Comparison of ENCODE assay signal across 27 cellular contexts in the genomic region with DNA sequence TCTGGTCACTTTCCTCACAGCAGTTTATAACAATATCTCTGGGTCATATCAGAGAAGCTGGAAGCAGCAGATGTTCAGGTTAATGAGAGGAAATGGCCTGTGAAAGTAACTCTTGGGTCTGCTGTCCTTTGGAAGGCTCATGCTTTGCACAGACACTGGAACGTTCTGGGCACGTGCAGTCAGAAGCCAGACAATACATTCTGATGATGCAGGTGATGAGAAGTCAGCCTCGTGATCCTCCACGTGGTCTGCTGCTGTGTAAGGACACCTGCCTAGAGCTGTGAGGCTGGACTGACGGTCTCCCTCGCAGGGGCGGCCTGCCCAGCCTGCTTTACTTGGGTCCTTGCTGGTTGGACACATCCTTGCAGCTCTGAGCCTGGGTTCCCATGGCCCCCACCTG. TPM values are rescaled to one million over a fixed set of nuclear protein-coding genes. Genes with fewer than 3 reads are reported as not detected.
A peak's percentile ranks its signal among the peaks of the same experiment; 100 is the strongest.
DNase-seq lines count a peak whose midpoint lies in the region; ATAC-seq and TF ChIP-seq lines count a peak whose summit lies in the region.
"Had no signal": no experiment of that assay in that cellular context is flagged by ENCODE, and none has a peak within 500 bp of the region (broad histone marks: within the 10 kb centered on the region; RNA-seq: fewer than 3 reads in every experiment).

No MANE protein-coding gene starts in this region.

- H3K27me3 Mint-ChIP-seq in memory B cell, result no peaks in the 10 kb centered on the region
- H3K27me3 Mint-ChIP-seq: activated CD4-positive, alpha-beta memory T cell treated with anti-CD3 and anti-CD28 coated beads, Interleukin-2, amount 10 ng/mL, durations not matched to agents 7 days and 5 days; T-cell had no signal

- peaks cover 15 to 49% of the 10 kb centered on the region in 2 donors for H3K4me1 ChIP-seq in adrenal gland (replicated peaks in 1 of 2)

- no peak overlapping the region for H3K4me3 Mint-ChIP-seq in memory B cell
- H3K4me3 Mint-ChIP-seq: activated CD4-positive, alpha-beta memory T cell treated with anti-CD3 and anti-CD28 coated beads, Interleukin-2, amount 10 ng/mL, durations not matched to agents 7 days and 5 days; stimulated activated effector memory CD8-positive, alpha-beta T cell treated with anti-CD3 and anti-CD28 coated beads, Interleukin-12 subunit alpha, Interleukin-12 subunit beta, amount 100 ng/mL, for 72 hours; T-cell had no signal

- TF ChIP-seq CTCF in C4-2B (conservative IDR thresholded peaks at IDR 0.05), result no peak
- TF ChIP-seq CTCF in adrenal gland (IDR thresholded peaks at IDR 0.05), result no peak
- TF ChIP-seq CTCF in GM10248 (IDR thresholded peaks at IDR 0.05; ENCODE audit: control extremely low read depth, extremely low read depth, low read depth, missing control alignments), result no peak

- H3K27ac ChIP-seq in C4-2B, result peak overlapping the region; percentile 77
- peak overlapping the region in 3 of 5 donors; percentile 10 to 66 (median 62) for H3K27ac ChIP-seq in adrenal gland
- H3K27ac ChIP-seq: HL-60, PC-9, prostate gland had no signal

- CTCF ChIA-PET in GM10248 (lab: Yijun Ruan, JAX), result interaction anchor here (0.7 to 1.5 kb wide), 4 partner anchors 8 to 117 kb away, joined by 3 to 6 read pairs (median 4); no protein-coding TSS in a partner anchor
- CTCF ChIA-PET in HEK293T (lab: Yijun Ruan, JAX), result no interaction called here

- H3K9me3 Mint-ChIP-seq in memory B cell, result no peaks in the 10 kb centered on the region
- H3K9me3 Mint-ChIP-seq: activated CD4-positive, alpha-beta memory T cell treated with anti-CD3 and anti-CD28 coated beads, Interleukin-2, amount 10 ng/mL, durations not matched to agents 7 days and 5 days; stimulated activated effector memory CD8-positive, alpha-beta T cell treated with anti-CD3 and anti-CD28 coated beads, Interleukin-12 subunit alpha, Interleukin-12 subunit beta, amount 100 ng/mL, for 72 hours; T-cell had no signal

- H3K4me1 Mint-ChIP-seq in memory B cell, result peaks cover 2% of the 10 kb centered on the region

- no peak for TF ChIP-seq POLR2A in adrenal gland (IDR thresholded peaks at IDR 0.05)

- POLR2A ChIA-PET in GM10248 (lab: Yijun Ruan, JAX), result no interaction called here
- POLR2A ChIA-PET in HEK293T (lab: Yijun Ruan, JAX), result interaction anchor here (0.9 kb wide), 1 partner anchor 10 kb away, joined by 3 read pairs; no protein-coding TSS in a partner anchor

- DNase-seq in H7 (peak; percentile 13), adrenal gland (peak in 5 of 7 donors; percentile 10 to 89 (median 23)), memory B cell (ENCODE audit: low spot score in 2 of 2) (no peak), GM10248 (ENCODE audit: extremely low spot score) (no peak), AG08396 (ENCODE audit: low spot score) (no peak), HEK293T (ENCODE audit: extremely low spot score) (no peak)
- DNase-seq: activated CD4-positive, alpha-beta memory T cell treated with anti-CD3 and anti-CD28 coated beads, Interleukin-2, amount 10 ng/mL, durations not matched to agents 7 days and 5 days; activated effector memory CD4-positive, alpha-beta T cell treated with anti-CD3 and anti-CD28 coated beads, Interleukin-2, amount 50 U/mL, for 16 hours; C1 segment of cervical spinal cord; erythroblast; Kasumi-1; mesendoderm; MV-4-11; NCI-H146; NCI-H510A treated with DMSO at 0.1 percent for 48 hours; PC-9; SIG-M5; stimulated activated CD4-positive, alpha-beta T cell treated with anti-CD3 and anti-CD28 coated beads, Interleukin-12 subunit alpha, Interleukin-12 subunit beta, amount 100 ng/mL, for 4 hours; stimulated activated CD4-positive, alpha-beta T cell treated with anti-CD3 and anti-CD28 coated beads, Interleukin-4, amount 100 ng/mL, for 1 hour; upper lobe of right lung had no signal

- H3K27ac Mint-ChIP-seq in memory B cell, result peak overlapping the region; percentile 31
- H3K27ac Mint-ChIP-seq: activated CD4-positive, alpha-beta memory T cell treated with anti-CD3 and anti-CD28 coated beads, Interleukin-2, amount 10 ng/mL, durations not matched to agents 7 days and 5 days had no signal

- peaks cover 19% of the 10 kb centered on the region for H3K36me3 Mint-ChIP-seq in memory B cell

- no peak overlapping the region for H3K4me3 ChIP-seq in H7 (ENCODE audit: insufficient read depth, low read depth, low read length)
- no peak overlapping the region for H3K4me3 ChIP-seq in adrenal gland
- H3K4me3 ChIP-seq: PC-9, prostate gland, upper lobe of right lung had no signal

- H3K36me3 ChIP-seq in H7 (replicated peaks; ENCODE audit: control insufficient read depth, insufficient read depth, low read length) (no peaks in the 10 kb centered on the region; the same call in none of the 2 replicates), adrenal gland (replicated peaks in 1 of 2) (peaks cover 0 to 5% of the 10 kb centered on the region in 2 donors)
- H3K36me3 ChIP-seq: prostate gland had no signal

- H3K27me3 ChIP-seq in H7 (ENCODE audit: control insufficient read depth, insufficient read depth, low read length), result no peaks in the 10 kb centered on the region
- H3K27me3 ChIP-seq in adrenal gland, result no peaks in the 10 kb centered on the region
- H3K27me3 ChIP-seq: upper lobe of right lung had no signal

- intact Hi-C loops in adrenal gland (cut with DNase I), result no loop called here

- ATAC-seq in memory B cell (ENCODE audit: low read depth), result no peak
- ATAC-seq: activated CD4-positive, CD25-positive, alpha-beta regulatory T cell treated with anti-CD3 and anti-CD28 coated beads, Interleukin-2, amount 50 U/mL, for 24 hours; sciatic nerve; stimulated activated effector memory CD8-positive, alpha-beta T cell treated with anti-CD3 and anti-CD28 coated beads, Interleukin-12 subunit alpha, Interleukin-12 subunit beta, amount 100 ng/mL, for 72 hours; T-cell; upper lobe of right lung had no signal

- 67 to 81% (median 73%) methylated on average over 7 of the region's 7 CpGs for WGBS in adrenal gland, 4 donors

- H3K9me3 ChIP-seq in adrenal gland (replicated peaks in 1 of 3), result no peaks in the 10 kb centered on the region
- H3K9me3 ChIP-seq: prostate gland, upper lobe of right lung had no signal

TF ChIP-seq in HEK293T, 16 proteins besides CTCF, POLR2A, EP300 and RAD21:
- TF ChIP-seq ELF4 (IDR thresholded peaks at IDR 0.05), result no peak
- no peak for TF ChIP-seq FOXK2 (IDR thresholded peaks at IDR 0.05)
- no peak for TF ChIP-seq NFRKB (IDR thresholded peaks at IDR 0.05)
- TF ChIP-seq LEF1 (IDR thresholded peaks at IDR 0.05; ENCODE audit: borderline replicate concordance), result no peak
- TF ChIP-seq TARDBP (IDR thresholded peaks at IDR 0.05), result no peak
- TF ChIP-seq BHLHE40 (IDR thresholded peaks at IDR 0.05; ENCODE audit: borderline replicate concordance), result no peak
- TF ChIP-seq SUZ12 (IDR thresholded peaks at IDR 0.05), result no peak
- no peak for TF ChIP-seq ZNF384 (IDR thresholded peaks at IDR 0.05)
- no peak for TF ChIP-seq SP1 (IDR thresholded peaks at IDR 0.05)
- TF ChIP-seq CTBP1 (IDR thresholded peaks at IDR 0.05; ENCODE audit: borderline replicate concordance), result no peak
- TF ChIP-seq L3MBTL2 (conservative IDR thresholded peaks at IDR 0.05), result no peak

RNA-seq across cellular contexts. Expression of a gene that starts 18.8 kb away (rescaled TPM):
- total RNA-seq in H7 (2014; rRNA removed; shearing (Covaris generic)), result 4.0 and 7.0 TPM in 2 replicates
- total RNA-seq in adrenal gland, result 10 to 100 TPM in 4 of 8 donors, 1 to 10 TPM in 4; 5.1 to 16.4 (median 8.5) TPM
- polyA plus RNA-seq in adrenal gland, result 1 to 10 TPM; 2.9 to 8.5 (median 3.9) TPM

Comparison
In these comparisons a context has a peak if more than half of its experiments do, and no peak if none do; other contexts are left out.
1. DNase-seq: peak in H7 (single experiment) and adrenal gland (5 of 7); none in memory B cell (0 of 2), GM10248 (single experiment), AG08396 (single experiment) and HEK293T (single experiment).